ENCODE assay signal across 8 cellular contexts in the genomic region with DNA sequence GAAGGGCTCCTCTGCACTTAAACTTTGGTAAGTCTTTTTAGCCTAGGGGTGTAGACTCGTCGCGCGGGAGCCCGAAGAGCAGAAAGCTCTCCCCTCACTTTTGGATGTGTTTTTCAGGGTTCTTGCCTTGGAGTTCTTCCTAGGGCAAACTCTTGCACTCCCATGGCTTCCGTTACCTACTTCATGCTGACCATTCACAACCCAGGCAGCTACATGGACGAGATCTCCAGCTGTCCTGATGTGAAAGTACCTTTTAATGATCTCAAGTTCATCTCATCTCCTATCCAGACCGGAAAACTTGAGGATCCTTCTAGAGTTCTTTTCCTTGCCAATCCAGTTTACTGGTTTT. TPM values are rescaled to one million over a fixed set of nuclear protein-coding genes. Genes with fewer than 3 reads are reported as not detected.
DNase-seq lines count a peak whose midpoint lies in the region; ATAC-seq, FAIRE-seq and TF ChIP-seq lines count a peak whose summit lies in the region.

No MANE protein-coding gene starts in this region.

- H3K4me1 ChIP-seq in keratinocyte (ENCODE audit: control insufficient read depth, extremely low read depth, insufficient read depth, low read length): peaks cover 12% of the 10 kb centered on the region
- H3K4me1 ChIP-seq in tibial nerve: peaks cover 0 to 44% (median 25%) of the 10 kb centered on the region in 4 donors

- 0 to 1% methylated on average over 8 of the region's 8 CpGs for WGBS in tibial nerve, 2 donors

- no peaks in the 10 kb centered on the region for H3K27me3 ChIP-seq in keratinocyte (ENCODE audit: control insufficient read depth, extremely low read depth, insufficient read depth, low read length)
- H3K27me3 ChIP-seq in tibial nerve: no peaks in the 10 kb centered on the region

- peaks cover 16% of the 10 kb centered on the region for H3K4me1 Mint-ChIP-seq in activated naive CD4-positive, alpha-beta T cell treated with anti-CD3 and anti-CD28 coated beads, Interleukin-2, amount 10 ng/mL, durations not matched to agents 7 days and 5 days
- H3K4me1 Mint-ChIP-seq in activated naive CD8-positive, alpha-beta T cell treated with anti-CD3 and anti-CD28 coated beads for 36 hours: peaks cover 11% of the 10 kb centered on the region

- peak overlapping the region; percentile 88 for H3K27ac Mint-ChIP-seq in activated naive CD4-positive, alpha-beta T cell treated with anti-CD3 and anti-CD28 coated beads, Interleukin-2, amount 10 ng/mL, durations not matched to agents 7 days and 5 days
- peak overlapping the region; percentile 87 for H3K27ac Mint-ChIP-seq in activated naive CD8-positive, alpha-beta T cell treated with anti-CD3 and anti-CD28 coated beads for 36 hours

- H3K36me3 ChIP-seq in keratinocyte (ENCODE audit: control insufficient read depth in 2 of 2, extremely low read depth in 1 of 2, insufficient read depth in 2 of 2, low read length in 2 of 2) (peaks cover 0 to 2% of the 10 kb centered on the region in 2 experiments), tibial nerve (peaks cover 0 to 7% (median 0%) of the 10 kb centered on the region in 3 donors)

- no peaks in the 10 kb centered on the region for H4K20me1 ChIP-seq in keratinocyte (ENCODE audit: control insufficient read depth, extremely low read depth, insufficient read depth, low read length)

- peak overlapping the region; percentile 82 for H2AFZ ChIP-seq in keratinocyte (ENCODE audit: control insufficient read depth, low read length)

- TF ChIP-seq POLR2A in tibial nerve (IDR thresholded peaks at IDR 0.05): no peak

- H3K79me2 ChIP-seq in keratinocyte (ENCODE audit: control insufficient read depth, insufficient read depth, low read length): peaks cover 73% of the 10 kb centered on the region

- H3K9ac ChIP-seq in keratinocyte (ENCODE audit: control insufficient read depth, extremely low read depth, insufficient read depth, low read length): peak overlapping the region; percentile 84

- peak overlapping the region; percentile 86 for H3K4me2 ChIP-seq in keratinocyte (ENCODE audit: control insufficient read depth, extremely low read depth, insufficient read depth, low read depth, low read length)

- ATAC-seq in GM18909 (IDR thresholded peaks at IDR 0.05; ENCODE audit: poor library complexity, unreplicated experiment): no peak

- no peaks in the 10 kb centered on the region for H3K9me3 ChIP-seq in keratinocyte (ENCODE audit: control insufficient read depth, low read depth, low read length)
- H3K9me3 ChIP-seq in tibial nerve: no peaks in the 10 kb centered on the region

- no peak for DNase-seq in activated naive CD4-positive, alpha-beta T cell treated with anti-CD3 and anti-CD28 coated beads, Interleukin-2, amount 10 ng/mL, durations not matched to agents 7 days and 5 days
- DNase-seq in activated naive CD4-positive, alpha-beta T cell (lab: John Stamatoyannopoulos, UW): no peak
- no peak for DNase-seq in activated naive CD8-positive, alpha-beta T cell treated with anti-CD3 and anti-CD28 coated beads for 36 hours
- no peak for DNase-seq in keratinocyte (ENCODE audit: low read depth, low spot score)
- DNase-seq in tibial nerve (ENCODE audit: low spot score in 2 of 2): no peak
- DNase-seq in iPS-NIHi7 (ENCODE audit: extremely low spot score): no peak
- no peak for DNase-seq in NCI-H2171 (lab: John Stamatoyannopoulos, UW)

- no peak for FAIRE-seq in keratinocyte (lab: Jason Lieb, UNC)

- peak overlapping the region; percentile 96 to 99 (median 96) for H3K4me3 ChIP-seq in keratinocyte (ENCODE audit: control insufficient read depth in 2 of 3, extremely low read depth in 1 of 3, insufficient read depth in 2 of 3, low read depth in 1 of 3, low read length in 3 of 3)
- H3K4me3 ChIP-seq in tibial nerve: peak overlapping the region; percentile 65 to 83 (median 68)

- no peak overlapping the region for H3K4me3 Mint-ChIP-seq in activated naive CD4-positive, alpha-beta T cell treated with anti-CD3 and anti-CD28 coated beads, Interleukin-2, amount 10 ng/mL, durations not matched to agents 7 days and 5 days
- H3K4me3 Mint-ChIP-seq in activated naive CD8-positive, alpha-beta T cell treated with anti-CD3 and anti-CD28 coated beads for 36 hours: no peak overlapping the region

- TF ChIP-seq EP300 in tibial nerve (IDR thresholded peaks at IDR 0.05): no peak

- dilution Hi-C loops in keratinocyte (cut with MboI; ENCODE audit: extremely low pct_ligation_motif_present, low sequenced_read_pairs): no loop called here

- TF ChIP-seq CTCF in keratinocyte (optimal IDR thresholded peaks at IDR 0.05 in 1 of 3, IDR thresholded peaks at IDR 0.05 in 1 of 3, conservative IDR thresholded peaks at IDR 0.05 in 1 of 3; ENCODE audit: extremely low read depth in 1 of 3, insufficient read depth in 2 of 3, low read length in 3 of 3): no peak
- no peak for TF ChIP-seq CTCF in tibial nerve (IDR thresholded peaks at IDR 0.05)

- peaks cover 10% of the 10 kb centered on the region for H3K36me3 Mint-ChIP-seq in activated naive CD4-positive, alpha-beta T cell treated with anti-CD3 and anti-CD28 coated beads, Interleukin-2, amount 10 ng/mL, durations not matched to agents 7 days and 5 days
- peaks cover 6% of the 10 kb centered on the region for H3K36me3 Mint-ChIP-seq in activated naive CD8-positive, alpha-beta T cell treated with anti-CD3 and anti-CD28 coated beads for 36 hours

- no peaks in the 10 kb centered on the region for H3K9me3 Mint-ChIP-seq in activated naive CD4-positive, alpha-beta T cell treated with anti-CD3 and anti-CD28 coated beads, Interleukin-2, amount 10 ng/mL, durations not matched to agents 7 days and 5 days
- H3K9me3 Mint-ChIP-seq in activated naive CD8-positive, alpha-beta T cell treated with anti-CD3 and anti-CD28 coated beads for 36 hours: no peaks in the 10 kb centered on the region

- H3K27ac ChIP-seq in keratinocyte (ENCODE audit: control insufficient read depth, insufficient read depth, low read length) (peak overlapping the region; percentile 80), tibial nerve (peak overlapping the region; percentile 64 to 90 (median 88))

- CTCF ChIA-PET in activated naive CD4-positive, alpha-beta T cell treated with anti-CD3 and anti-CD28 coated beads, Interleukin-2, amount 10 ng/mL, durations not matched to agents 7 days and 5 days (lab: Charles Lee): interaction anchor here (1.3 to 1.7 kb wide), 2 partner anchors 59 to 97 kb away, joined by 3 to 4 read pairs; no protein-coding TSS in a partner anchor

- no peaks in the 10 kb centered on the region for H3K27me3 Mint-ChIP-seq in activated naive CD4-positive, alpha-beta T cell treated with anti-CD3 and anti-CD28 coated beads, Interleukin-2, amount 10 ng/mL, durations not matched to agents 7 days and 5 days
- no peaks in the 10 kb centered on the region for H3K27me3 Mint-ChIP-seq in activated naive CD8-positive, alpha-beta T cell treated with anti-CD3 and anti-CD28 coated beads for 36 hours

- H3K9me1 ChIP-seq in keratinocyte (ENCODE audit: control insufficient read depth, extremely low read depth, insufficient read depth, low read length): no peaks in the 10 kb centered on the region

RNA-seq across cellular contexts. Expression of a gene that starts 0.5 kb away (rescaled TPM):
- total RNA-seq in activated naive CD8-positive, alpha-beta T cell treated with anti-CD3 and anti-CD28 coated beads for 36 hours: 1 to 10 TPM; 5.2 to 5.8 TPM
- 2.4 to 4.1 TPM (median 2.7 TPM) in 3 replicates for polyA plus RNA-seq in keratinocyte
- 0.65 TPM for polyA plus RNA-seq in keratinocyte (2011; ENCODE audit: low read depth)
- polyA plus RNA-seq in keratinocyte (2011; cell fraction: cytosol; rRNA removed): 1.1 and 2.2 TPM in 2 replicates
- 6.1 and 7.3 TPM in 2 replicates for polyA plus RNA-seq in keratinocyte (2011; cell fraction: nucleus; rRNA removed)
- polyA plus RNA-seq in keratinocyte (2012; ENCODE audit: low replicate concordance): 1.4 and 1.5 TPM in 2 replicates
- polyA minus RNA-seq in keratinocyte: 0.26 to 3.8 TPM (median 2.4 TPM) in 3 replicates
- 0.77 TPM for polyA minus RNA-seq in keratinocyte (2011; cell fraction: cytosol; rRNA and poly(A)+ RNA removed)
- polyA minus RNA-seq in keratinocyte (2011; cell fraction: nucleus; rRNA and poly(A)+ RNA removed): 2.1 and 3.3 TPM in 2 replicates
- total RNA-seq in tibial nerve: 1 to 10 TPM; 4.9 to 9.0 (median 6.2) TPM

RNA-seq across cellular contexts. Expression of a gene that starts 9.0 kb away (rescaled TPM):
- 10 to 100 TPM; 19.4 to 20.6 TPM for total RNA-seq in activated naive CD8-positive, alpha-beta T cell treated with anti-CD3 and anti-CD28 coated beads for 36 hours
- polyA plus RNA-seq in keratinocyte: 32.9 to 40.6 TPM (median 34.1 TPM) in 3 replicates
- 64.4 TPM for polyA plus RNA-seq in keratinocyte (2011; ENCODE audit: low read depth)
- polyA plus RNA-seq in keratinocyte (2011; cell fraction: cytosol; rRNA removed): 18.3 and 36.3 TPM in 2 replicates
- 41.7 and 47.8 TPM in 2 replicates for polyA plus RNA-seq in keratinocyte (2011; cell fraction: nucleus; rRNA removed)
- polyA plus RNA-seq in keratinocyte (2012; ENCODE audit: low replicate concordance): 21.8 and 23.2 TPM in 2 replicates
- polyA minus RNA-seq in keratinocyte: 27.1 to 66.3 TPM (median 50.6 TPM) in 3 replicates
- polyA minus RNA-seq in keratinocyte (2011; cell fraction: cytosol; rRNA and poly(A)+ RNA removed): 17.6 TPM
- 43.5 and 88.0 TPM in 2 replicates for polyA minus RNA-seq in keratinocyte (2011; cell fraction: nucleus; rRNA and poly(A)+ RNA removed)
- 10 to 100 TPM; 66.1 to 83.1 (median 73.4) TPM for total RNA-seq in tibial nerve

RNA-seq across cellular contexts. Expression of a gene that starts 18.7 kb away (rescaled TPM):
- total RNA-seq in activated naive CD8-positive, alpha-beta T cell treated with anti-CD3 and anti-CD28 coated beads for 36 hours: 10 to 100 TPM in 1 of 2 experiments, 1 to 10 TPM in 1; 9.6 to 10.5 TPM
- 4.9 to 7.3 TPM (median 5.7 TPM) in 3 replicates for polyA plus RNA-seq in keratinocyte
- polyA plus RNA-seq in keratinocyte (2011; ENCODE audit: low read depth): 2.5 TPM
- 2.1 and 4.8 TPM in 2 replicates for polyA plus RNA-seq in keratinocyte (2011; cell fraction: cytosol; rRNA removed)
- polyA plus RNA-seq in keratinocyte (2011; cell fraction: nucleus; rRNA removed): 4.5 and 5.5 TPM in 2 replicates
- 3.6 and 6.3 TPM in 2 replicates for polyA plus RNA-seq in keratinocyte (2012; ENCODE audit: low replicate concordance)
- 1.0 to 9.0 TPM (median 6.3 TPM) in 3 replicates for polyA minus RNA-seq in keratinocyte
- polyA minus RNA-seq in keratinocyte (2011; cell fraction: cytosol; rRNA and poly(A)+ RNA removed): 3.5 TPM
- polyA minus RNA-seq in keratinocyte (2011; cell fraction: nucleus; rRNA and poly(A)+ RNA removed): 7.1 and 12.3 TPM in 2 replicates
- total RNA-seq in tibial nerve: 10 to 100 TPM in 2 of 4 donors, 1 to 10 TPM in 2; 5.7 to 12.3 (median 8.8) TPM

RNA-seq across cellular contexts. Expression of a gene that starts 26.7 kb away (rescaled TPM):
- 10 to 100 TPM; 26.4 to 28.0 TPM for total RNA-seq in activated naive CD8-positive, alpha-beta T cell treated with anti-CD3 and anti-CD28 coated beads for 36 hours
- polyA plus RNA-seq in keratinocyte: 31.0 to 35.0 TPM (median 34.2 TPM) in 3 replicates
- 15.1 TPM for polyA plus RNA-seq in keratinocyte (2011; ENCODE audit: low read depth)
- polyA plus RNA-seq in keratinocyte (2011; cell fraction: cytosol; rRNA removed): 19.9 and 37.4 TPM in 2 replicates
- polyA plus RNA-seq in keratinocyte (2011; cell fraction: nucleus; rRNA removed): 28.8 and 32.6 TPM in 2 replicates
- 15.4 and 23.0 TPM in 2 replicates for polyA plus RNA-seq in keratinocyte (2012; ENCODE audit: low replicate concordance)
- 30.9 to 108 TPM (median 90.8 TPM) in 3 replicates for polyA minus RNA-seq in keratinocyte
- polyA minus RNA-seq in keratinocyte (2011; cell fraction: cytosol; rRNA and poly(A)+ RNA removed): 55.1 TPM
- polyA minus RNA-seq in keratinocyte (2011; cell fraction: nucleus; rRNA and poly(A)+ RNA removed): 53.1 and 89.8 TPM in 2 replicates
- 10 to 100 TPM; 38.4 to 68.2 (median 41.9) TPM for total RNA-seq in tibial nerve
